ENCODE assay signal across 12 cellular contexts in the genomic region with DNA sequence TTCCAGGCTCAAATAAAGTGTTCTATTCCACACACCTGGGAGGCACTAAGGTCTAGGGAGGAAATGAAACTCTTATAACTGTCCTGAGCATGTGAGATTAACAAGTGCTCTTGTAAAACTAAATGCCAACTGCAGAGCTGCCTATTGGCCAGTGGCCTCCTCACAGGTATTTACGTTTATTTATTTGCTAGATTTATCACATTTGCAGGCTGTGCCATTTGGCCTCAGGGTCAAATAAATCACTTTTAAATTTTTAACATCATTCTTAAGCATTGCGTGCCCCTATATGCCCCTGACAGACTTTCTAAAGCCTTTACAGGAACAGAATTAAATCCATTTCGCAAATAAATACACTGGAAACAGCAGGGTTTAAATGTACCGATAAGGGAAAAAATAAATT.
"Had no signal": no experiment of that assay in that cellular context is flagged by ENCODE, and none has a peak within 500 bp of the region (broad histone marks: within the 10 kb centered on the region; RNA-seq: fewer than 3 reads in every experiment).

No MANE protein-coding gene starts in this region.

- H3K4me3 ChIP-seq: cardiac muscle cell, coronary artery, tibial nerve had no signal

- DNase-seq: activated CD4-positive, alpha-beta T cell treated with anti-CD3 and anti-CD28 coated beads for 48 hours; activated CD8-positive, alpha-beta T cell treated with anti-CD3 and anti-CD28 coated beads, Interleukin-2, amount 10 ng/mL, durations not matched to agents 7 days and 5 days; activated naive CD4-positive, alpha-beta T cell; effector CD4-positive, alpha-beta T cell; naive thymus-derived CD8-positive, alpha-beta T cell; occipital lobe; small intestine; T1000; WERI-Rb-1 had no signal

- ATAC-seq: activated CD8-positive, alpha-beta T cell treated with anti-CD3 and anti-CD28 coated beads, Interleukin-2, amount 10 ng/mL, durations not matched to agents 7 days and 5 days; naive thymus-derived CD8-positive, alpha-beta T cell had no signal

- H3K9me3 ChIP-seq: tibial nerve had no signal

- H3K27me3 ChIP-seq: cardiac muscle cell, tibial nerve had no signal

- H3K27ac ChIP-seq: cardiac muscle cell, tibial nerve, WERI-Rb-1 had no signal

- H3K36me3 ChIP-seq: cardiac muscle cell, tibial nerve, WERI-Rb-1 had no signal
